ENCODE assay signal across 9 cellular contexts in the genomic region with DNA sequence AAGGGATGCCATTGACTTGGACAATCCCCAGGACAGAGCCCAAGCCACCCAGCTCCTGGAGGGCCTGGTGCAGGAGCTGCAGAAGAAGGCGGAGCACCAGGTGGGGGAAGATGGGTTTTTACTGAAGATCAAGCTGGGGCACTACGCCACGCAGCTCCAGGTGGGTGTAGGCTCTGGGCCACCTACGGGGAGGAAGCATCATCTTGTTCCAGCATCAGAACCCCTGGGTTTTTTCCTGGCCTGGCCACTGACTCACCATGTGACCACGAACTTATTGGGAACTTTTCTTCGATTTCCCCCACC. TPM values are rescaled to one million over a fixed set of nuclear protein-coding genes. Genes with fewer than 3 reads are reported as not detected.
DNase-seq lines count a peak whose midpoint lies in the region; ATAC-seq, FAIRE-seq and TF ChIP-seq lines count a peak whose summit lies in the region.
"Had no signal": no experiment of that assay in that cellular context is flagged by ENCODE, and none has a peak within 500 bp of the region (broad histone marks: within the 10 kb centered on the region; RNA-seq: fewer than 3 reads in every experiment).

No MANE protein-coding gene starts in this region.

- no peaks in the 10 kb centered on the region for H3K9me3 Mint-ChIP-seq in activated CD8-positive, alpha-beta T cell treated with anti-CD3 and anti-CD28 coated beads, Interleukin-2, amount 10 ng/mL, durations not matched to agents 7 days and 5 days (ENCODE audit: insufficient read depth)
- no peaks in the 10 kb centered on the region for H3K9me3 Mint-ChIP-seq in WTC11

- H3K27me3 ChIP-seq in esophagus squamous epithelium: no peaks in the 10 kb centered on the region

- FAIRE-seq in GM18507 (lab: Jason Lieb, UNC): peak; percentile 53

- intact Hi-C loops in esophagus squamous epithelium (cut with DNase I): no loop called here

- H3K4me1 Mint-ChIP-seq in activated CD8-positive, alpha-beta T cell treated with anti-CD3 and anti-CD28 coated beads, Interleukin-2, amount 10 ng/mL, durations not matched to agents 7 days and 5 days (ENCODE audit: low read depth): peaks cover 50% of the 10 kb centered on the region
- peaks cover 16% of the 10 kb centered on the region for H3K4me1 Mint-ChIP-seq in WTC11

- H3K27me3 Mint-ChIP-seq in activated CD8-positive, alpha-beta T cell treated with anti-CD3 and anti-CD28 coated beads, Interleukin-2, amount 10 ng/mL, durations not matched to agents 7 days and 5 days (ENCODE audit: low read depth): no peaks in the 10 kb centered on the region
- H3K27me3 Mint-ChIP-seq in WTC11 (ENCODE audit: low read depth): peaks cover 35% of the 10 kb centered on the region

- no peaks in the 10 kb centered on the region for H3K9me3 ChIP-seq in esophagus squamous epithelium

- H3K27ac Mint-ChIP-seq in activated CD8-positive, alpha-beta T cell treated with anti-CD3 and anti-CD28 coated beads, Interleukin-2, amount 10 ng/mL, durations not matched to agents 7 days and 5 days: peak overlapping the region; percentile 86
- H3K27ac Mint-ChIP-seq in WTC11: no peak overlapping the region

- TF ChIP-seq CTCF in esophagus squamous epithelium (IDR thresholded peaks at IDR 0.05) (no peak), WTC11 (IDR thresholded peaks at IDR 0.05) (no peak), GM10248 (IDR thresholded peaks at IDR 0.05; ENCODE audit: control extremely low read depth, extremely low read depth, low read depth, missing control alignments) (no peak)

- WGBS in esophagus squamous epithelium, 2 donors: 40 to 81% methylated on average over 3 to 4 of the region's 6 CpGs

- H3K27ac ChIP-seq in esophagus squamous epithelium: peak overlapping the region in 3 of 4 donors; percentile 82 to 94 (median 92)

- POLR2A ChIA-PET in activated CD8-positive, alpha-beta T cell treated with anti-CD3 and anti-CD28 coated beads, Interleukin-2, amount 10 ng/mL, durations not matched to agents 7 days and 5 days (lab: Charles Lee): interaction anchor here (1.1 to 5.7 kb wide), 6 partner anchors 12 to 67 kb away, joined by 3 to 69 read pairs (median 22); no protein-coding TSS in a partner anchor
- POLR2A ChIA-PET in WTC11 (lab: Charles Lee) (interaction anchor here (0.9 kb wide), 1 partner anchor 12 kb away, joined by 3 read pairs; no protein-coding TSS in a partner anchor), GM10248 (lab: Yijun Ruan, JAX) (no interaction called here)

- peaks cover 0 to 33% (median 0%) of the 10 kb centered on the region in 3 donors for H3K36me3 ChIP-seq in esophagus squamous epithelium

- no peak for DNase-seq in GM18507 (ENCODE audit: extremely low spot score, insufficient read length, low read depth)
- no peak for DNase-seq in activated CD8-positive, alpha-beta T cell treated with anti-CD3 and anti-CD28 coated beads, Interleukin-2, amount 10 ng/mL, durations not matched to agents 7 days and 5 days
- no peak for DNase-seq in esophagus squamous epithelium (lab: John Stamatoyannopoulos, UW)
- peak; percentile 25 for DNase-seq in stimulated activated CD8-positive, alpha-beta memory T cell treated with anti-CD3 and anti-CD28 coated beads, Interleukin-12 subunit alpha, Interleukin-12 subunit beta, amount 100 ng/mL, for 1 hour (ENCODE audit: low read depth)
- no peak for DNase-seq in WTC11 (ENCODE audit: low spot score)
- DNase-seq in cortex of kidney (lab: John Stamatoyannopoulos, UW): no peak
- DNase-seq in GM10248 (ENCODE audit: extremely low spot score): no peak
- DNase-seq: NCI-H526 treated with DMSO at 0.1 percent for 48 hours had no signal

- peaks cover 34 to 64% (median 35%) of the 10 kb centered on the region in 3 donors for H3K4me1 ChIP-seq in esophagus squamous epithelium

- CTCF ChIA-PET in activated CD8-positive, alpha-beta T cell treated with anti-CD3 and anti-CD28 coated beads, Interleukin-2, amount 10 ng/mL, durations not matched to agents 7 days and 5 days (lab: Charles Lee): interaction anchor here (0.6 to 6.0 kb wide), 6 partner anchors 20 to 264 kb away, joined by 3 to 54 read pairs (median 4); no protein-coding TSS in a partner anchor
- CTCF ChIA-PET in WTC11 (lab: Charles Lee) (interaction anchor here (0.8 to 2.6 kb wide), 6 partner anchors 11 to 228 kb away, joined by 3 to 20 read pairs (median 9); a partner anchor contains a TSS), GM10248 (lab: Yijun Ruan, JAX) (interaction anchor here (1.2 to 2.7 kb wide), 5 partner anchors 12 to 111 kb away, joined by 4 to 15 read pairs (median 5); no protein-coding TSS in a partner anchor)

- H3K36me3 Mint-ChIP-seq in activated CD8-positive, alpha-beta T cell treated with anti-CD3 and anti-CD28 coated beads, Interleukin-2, amount 10 ng/mL, durations not matched to agents 7 days and 5 days (ENCODE audit: low read depth): peaks cover 32% of the 10 kb centered on the region
- H3K36me3 Mint-ChIP-seq in WTC11: no peaks in the 10 kb centered on the region

- TF ChIP-seq POLR2A in esophagus squamous epithelium (IDR thresholded peaks at IDR 0.05): no peak

- H3K4me3 Mint-ChIP-seq in activated CD8-positive, alpha-beta T cell treated with anti-CD3 and anti-CD28 coated beads, Interleukin-2, amount 10 ng/mL, durations not matched to agents 7 days and 5 days: peak overlapping the region; percentile 89
- H3K4me3 Mint-ChIP-seq in WTC11: no peak overlapping the region

- no peak for ATAC-seq in activated CD8-positive, alpha-beta T cell treated with anti-CD3 and anti-CD28 coated beads, Interleukin-2, amount 10 ng/mL, durations not matched to agents 7 days and 5 days
- ATAC-seq in HG02884 (IDR thresholded peaks at IDR 0.05; ENCODE audit: unreplicated experiment) (no peak), WTC11 (no peak)

- peak overlapping the region in 2 of 4 donors; percentile 67 to 85 for H3K4me3 ChIP-seq in esophagus squamous epithelium

TF ChIP-seq in WTC11, 78 proteins besides CTCF, POLR2A, EP300 and RAD21:
- TF ChIP-seq FOXJ3 (CRISPR knock-in tag; IDR thresholded peaks at IDR 0.05; ENCODE audit: borderline replicate concordance): no peak
- TF ChIP-seq, protein P1, sequence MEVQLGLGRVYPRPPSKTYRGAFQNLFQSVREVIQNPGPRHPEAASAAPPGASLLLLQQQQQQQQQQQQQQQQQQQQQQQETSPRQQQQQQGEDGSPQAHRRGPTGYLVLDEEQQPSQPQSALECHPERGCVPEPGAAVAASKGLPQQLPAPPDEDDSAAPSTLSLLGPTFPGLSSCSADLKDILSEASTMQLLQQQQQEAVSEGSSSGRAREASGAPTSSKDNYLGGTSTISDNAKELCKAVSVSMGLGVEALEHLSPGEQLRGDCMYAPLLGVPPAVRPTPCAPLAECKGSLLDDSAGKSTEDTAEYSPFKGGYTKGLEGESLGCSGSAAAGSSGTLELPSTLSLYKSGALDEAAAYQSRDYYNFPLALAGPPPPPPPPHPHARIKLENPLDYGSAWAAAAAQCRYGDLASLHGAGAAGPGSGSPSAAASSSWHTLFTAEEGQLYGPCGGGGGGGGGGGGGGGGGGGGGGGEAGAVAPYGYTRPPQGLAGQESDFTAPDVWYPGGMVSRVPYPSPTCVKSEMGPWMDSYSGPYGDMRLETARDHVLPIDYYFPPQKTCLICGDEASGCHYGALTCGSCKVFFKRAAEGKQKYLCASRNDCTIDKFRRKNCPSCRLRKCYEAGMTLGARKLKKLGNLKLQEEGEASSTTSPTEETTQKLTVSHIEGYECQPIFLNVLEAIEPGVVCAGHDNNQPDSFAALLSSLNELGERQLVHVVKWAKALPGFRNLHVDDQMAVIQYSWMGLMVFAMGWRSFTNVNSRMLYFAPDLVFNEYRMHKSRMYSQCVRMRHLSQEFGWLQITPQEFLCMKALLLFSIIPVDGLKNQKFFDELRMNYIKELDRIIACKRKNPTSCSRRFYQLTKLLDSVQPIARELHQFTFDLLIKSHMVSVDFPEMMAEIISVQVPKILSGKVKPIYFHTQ (CRISPR knock-in tag; IDR thresholded peaks at IDR 0.05): no peak
- no peak for TF ChIP-seq NFE2L1 (CRISPR knock-in tag; IDR thresholded peaks at IDR 0.05)

RNA-seq across cellular contexts. Expression of a gene that starts 1.5 kb away (rescaled TPM):
- 100 to 1,000 TPM; 117 to 119 TPM for total RNA-seq in activated CD8-positive, alpha-beta T cell treated with anti-CD3 and anti-CD28 coated beads, Interleukin-2, amount 10 ng/mL, durations not matched to agents 7 days and 5 days
- total RNA-seq in esophagus squamous epithelium (10 to 100 TPM in 3 of 4 donors, 1 to 10 TPM in 1; 7.3 to 34.3 (median 14.0) TPM), WTC11 (2021) (6.6 to 10.9 TPM (median 9.7 TPM) in 3 replicates)

RNA-seq across cellular contexts. Expression of a gene that starts 13.6 kb away (rescaled TPM):
- 10 to 100 TPM; 92.7 to 94.4 TPM for total RNA-seq in activated CD8-positive, alpha-beta T cell treated with anti-CD3 and anti-CD28 coated beads, Interleukin-2, amount 10 ng/mL, durations not matched to agents 7 days and 5 days
- total RNA-seq in esophagus squamous epithelium (10 to 100 TPM; 17.9 to 57.6 (median 19.5) TPM), WTC11 (2021) (36.4 to 42.2 TPM (median 37.9 TPM) in 3 replicates)
